Comparison of ENCODE assay signal across 10 cellular contexts in the genomic region with DNA sequence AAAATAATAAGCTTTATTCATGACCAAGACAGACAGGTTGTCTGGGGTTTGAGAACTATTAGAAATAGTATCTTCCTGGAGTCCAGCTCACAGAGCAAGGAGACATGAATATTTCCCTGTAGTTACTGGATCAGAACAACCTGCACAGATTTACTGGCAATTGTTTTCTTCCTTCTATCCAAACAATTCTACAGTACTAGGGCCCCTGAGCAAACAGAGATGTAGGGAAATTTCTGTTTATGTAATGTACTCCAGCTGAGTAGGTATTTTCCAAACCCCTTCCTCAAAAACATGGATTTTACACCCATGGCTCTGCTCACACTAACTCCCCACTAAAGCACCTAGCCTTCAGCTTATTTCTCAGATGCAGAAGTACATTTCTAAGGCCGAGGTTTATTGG.
"Had no signal": no experiment of that assay in that cellular context is flagged by ENCODE, and none has a peak within 500 bp of the region (broad histone marks: within the 10 kb centered on the region; RNA-seq: fewer than 3 reads in every experiment).

No MANE protein-coding gene starts in this region.

- H3K27ac Mint-ChIP-seq: GM23338, H9, HFFc6 had no signal

- H3K27ac ChIP-seq: GM23248 had no signal

- H3K9me3 ChIP-seq: HAP-1 had no signal

- H3K4me1 Mint-ChIP-seq: GM23338, H9 had no signal

- H3K4me3 Mint-ChIP-seq: GM23338, H9, HFFc6 had no signal

- H3K36me3 ChIP-seq: HAP-1 had no signal

- FAIRE-seq: H1 had no signal

- H3K4me3 ChIP-seq: GM23248, GM23338, HAP-1 had no signal

- H2AFZ ChIP-seq: GM23248, GM23338 had no signal

- ATAC-seq: GM23338, HCT116 had no signal

- H3K9me3 Mint-ChIP-seq: GM23338 had no signal

- H3K9ac ChIP-seq: GM23248 had no signal

- DNase-seq: GM23248, GOT3, H7, H9, HCEC 1CT, HFFc6 had no signal

- H3K4me2 ChIP-seq: GM23338 had no signal
